Comparison of ENCODE assay signal across 9 cellular contexts in genomic region chr1:31626451-31627202, GRCh38. TPM values are rescaled to one million over a fixed set of nuclear protein-coding genes. Genes with fewer than 3 reads are reported as not detected.
DNase-seq lines count a peak whose midpoint lies in the region; ATAC-seq and TF ChIP-seq lines count a peak whose summit lies in the region.
"Had no signal": no experiment of that assay in that cellular context is flagged by ENCODE, and none has a peak within 500 bp of the region (broad histone marks: within the 10 kb centered on the region; RNA-seq: fewer than 3 reads in every experiment).

No MANE protein-coding gene starts in this region.

- WGBS in hepatocyte (ENCODE audit: low lambda C conversion rate, missing lambda C conversion rate): 71% methylated on average over 18 of the region's 18 CpGs
- 17% methylated on average over 16 of the region's 18 CpGs for WGBS in smooth muscle cell (ENCODE audit: low lambda C conversion rate)

- no peaks in the 10 kb centered on the region for H3K9me3 Mint-ChIP-seq in WTC11

- H3K27ac Mint-ChIP-seq in WTC11: no peak overlapping the region; the same call in 1 of the 2 replicates

- CTCF ChIA-PET in WTC11 (lab: Charles Lee): interaction anchor here (0.8 to 2.8 kb wide), 4 partner anchors 9 to 162 kb away, joined by 3 to 14 read pairs (median 4); partner anchors contain the start of gene HCRTR1
- CTCF ChIA-PET in PC-9 (lab: Charles Lee): no interaction called here

- H4K20me1 ChIP-seq in hepatocyte (ENCODE audit: insufficient read depth, poor library complexity, severe bottlenecking) (no peaks in the 10 kb centered on the region), smooth muscle cell (ENCODE audit: low read depth) (peaks cover 12% of the 10 kb centered on the region), PC-9 (ENCODE audit: insufficient read depth) (no peaks in the 10 kb centered on the region)

- H3K4me3 Mint-ChIP-seq in WTC11: no peak overlapping the region

- H3K4me3 ChIP-seq in H7 (ENCODE audit: insufficient read depth, low read depth, low read length): no peak overlapping the region
- H3K4me3 ChIP-seq in hepatocyte: no peak overlapping the region
- no peak overlapping the region for H3K4me3 ChIP-seq in smooth muscle cell
- H3K4me3 ChIP-seq in PC-9: no peak overlapping the region

- H3K4me2 ChIP-seq in hepatocyte (no peak overlapping the region), smooth muscle cell (peak overlapping the region; percentile 78), PC-9 (no peak overlapping the region)

- TF ChIP-seq CTCF in WTC11 (IDR thresholded peaks at IDR 0.05) (no peak), hepatocyte (IDR thresholded peaks at IDR 0.05; ENCODE audit: poor library complexity) (no peak), smooth muscle cell (IDR thresholded peaks at IDR 0.05; ENCODE audit: borderline replicate concordance, insufficient read depth, poor library complexity, severe bottlenecking) (no peak), PC-9 (conservative IDR thresholded peaks at IDR 0.05) (no peak)

- H3K27me3 ChIP-seq in H7 (ENCODE audit: control insufficient read depth, insufficient read depth, low read length) (no peaks in the 10 kb centered on the region), hepatocyte (no peaks in the 10 kb centered on the region), smooth muscle cell (ENCODE audit: low read depth) (no peaks in the 10 kb centered on the region), PC-9 (ENCODE audit: insufficient read depth, low read depth) (no peaks in the 10 kb centered on the region)

- POLR2A ChIA-PET in WTC11 (lab: Charles Lee): no interaction called here
- POLR2A ChIA-PET in PC-9 (lab: Charles Lee; ENCODE audit: unreplicated experiment): interaction anchor here (0.6 kb wide), 2 partner anchors 8 to 10 kb away, joined by 4 to 16 read pairs; no protein-coding TSS in a partner anchor

- peak; percentile 61 for DNase-seq in H7
- no peak for DNase-seq in WTC11 (ENCODE audit: low spot score)
- DNase-seq in hepatocyte (ENCODE audit: low spot score): peak; percentile 27
- peak; percentile 23 for DNase-seq in smooth muscle cell (lab: John Stamatoyannopoulos, UW; ENCODE audit: unreplicated experiment)
- no peak for DNase-seq in PC-9
- DNase-seq in foreskin melanocyte: no peak
- DNase-seq in NCI-H2171 treated with DMSO at 0.1 percent for 48 hours (lab: John Stamatoyannopoulos, UW): no peak
- DNase-seq in mesenteric fat pad (ENCODE audit: low spot score): no peak
- DNase-seq: NCI-H2171 had no signal

- H3F3A ChIP-seq in smooth muscle cell (ENCODE audit: low read depth): peaks cover 26% of the 10 kb centered on the region
- H3F3A ChIP-seq in PC-9 (ENCODE audit: insufficient read depth, low read depth): peaks cover 6% of the 10 kb centered on the region; the same call in 1 of the 2 replicates

- intact Hi-C loops in PC-9 (cut with micrococcal nuclease; ENCODE audit: unreplicated experiment): no loop called here

- peak overlapping the region; percentile 71 for H3K9ac ChIP-seq in smooth muscle cell (ENCODE audit: low read depth)

- H3K27me3 Mint-ChIP-seq in WTC11 (ENCODE audit: low read depth): no peaks in the 10 kb centered on the region

- H3K4me1 ChIP-seq in hepatocyte (ENCODE audit: insufficient read depth) (peaks cover 3% of the 10 kb centered on the region), smooth muscle cell (ENCODE audit: low read depth) (peaks cover 31% of the 10 kb centered on the region), PC-9 (replicated peaks; ENCODE audit: insufficient read depth) (no peaks in the 10 kb centered on the region)

- H3K79me2 ChIP-seq in hepatocyte (no peaks in the 10 kb centered on the region), smooth muscle cell (ENCODE audit: low read depth) (no peaks in the 10 kb centered on the region), PC-9 (ENCODE audit: low read depth) (no peaks in the 10 kb centered on the region)

- H3K9me3 ChIP-seq in hepatocyte (ENCODE audit: low read depth) (no peaks in the 10 kb centered on the region), smooth muscle cell (replicated peaks; ENCODE audit: low read depth) (no peaks in the 10 kb centered on the region), PC-9 (ENCODE audit: insufficient read depth, low read depth) (no peaks in the 10 kb centered on the region)

- H3K27ac ChIP-seq in hepatocyte (peak overlapping the region; percentile 5), smooth muscle cell (ENCODE audit: low read depth) (peak overlapping the region; percentile 93), PC-9 (no peak overlapping the region)

- H3K36me3 ChIP-seq in H7 (replicated peaks; ENCODE audit: control insufficient read depth, insufficient read depth, low read length) (peaks cover 6% of the 10 kb centered on the region), hepatocyte (replicated peaks; ENCODE audit: insufficient read depth, low read depth) (no peaks in the 10 kb centered on the region), smooth muscle cell (ENCODE audit: low read depth) (no peaks in the 10 kb centered on the region), PC-9 (ENCODE audit: low read depth) (peaks cover 28% of the 10 kb centered on the region)

- H3K36me3 Mint-ChIP-seq in WTC11: peaks cover 17% of the 10 kb centered on the region

- H3K4me1 Mint-ChIP-seq in WTC11: 0 out of 2 replicates have a peak, but pooled peaks cover 4% of the 10 kb centered on the region

- ATAC-seq in WTC11: peak; percentile 50

- BruUV-seq in PC-9 (replicated peaks; lab: Mats Ljungman, UMichigan): no TSS peak

- H3K9me2 ChIP-seq in hepatocyte (replicated peaks; ENCODE audit: insufficient read depth) (no peaks in the 10 kb centered on the region), PC-9 (ENCODE audit: insufficient read depth) (no peaks in the 10 kb centered on the region)

- H2AFZ ChIP-seq in hepatocyte (no peak overlapping the region), smooth muscle cell (ENCODE audit: low read depth) (no peak overlapping the region), PC-9 (no peak overlapping the region)

TF ChIP-seq in WTC11, 78 proteins besides CTCF, POLR2A, EP300 and RAD21 (continues in another document):
- TF ChIP-seq OVOL2 (CRISPR knock-in tag; IDR thresholded peaks at IDR 0.05; ENCODE audit: borderline replicate concordance) (no peak), USF1 (CRISPR knock-in tag; IDR thresholded peaks at IDR 0.05) (no peak), ZNF263 (CRISPR knock-in tag; IDR thresholded peaks at IDR 0.05; ENCODE audit: low read depth) (no peak), NFATC4 (CRISPR knock-in tag; IDR thresholded peaks at IDR 0.05) (no peak), SMAD4 (CRISPR knock-in tag; IDR thresholded peaks at IDR 0.05) (no peak), CREM (CRISPR knock-in tag; IDR thresholded peaks at IDR 0.05) (no peak), TEAD4 (CRISPR knock-in tag; IDR thresholded peaks at IDR 0.05) (no peak)
- TF ChIP-seq, protein P1, sequence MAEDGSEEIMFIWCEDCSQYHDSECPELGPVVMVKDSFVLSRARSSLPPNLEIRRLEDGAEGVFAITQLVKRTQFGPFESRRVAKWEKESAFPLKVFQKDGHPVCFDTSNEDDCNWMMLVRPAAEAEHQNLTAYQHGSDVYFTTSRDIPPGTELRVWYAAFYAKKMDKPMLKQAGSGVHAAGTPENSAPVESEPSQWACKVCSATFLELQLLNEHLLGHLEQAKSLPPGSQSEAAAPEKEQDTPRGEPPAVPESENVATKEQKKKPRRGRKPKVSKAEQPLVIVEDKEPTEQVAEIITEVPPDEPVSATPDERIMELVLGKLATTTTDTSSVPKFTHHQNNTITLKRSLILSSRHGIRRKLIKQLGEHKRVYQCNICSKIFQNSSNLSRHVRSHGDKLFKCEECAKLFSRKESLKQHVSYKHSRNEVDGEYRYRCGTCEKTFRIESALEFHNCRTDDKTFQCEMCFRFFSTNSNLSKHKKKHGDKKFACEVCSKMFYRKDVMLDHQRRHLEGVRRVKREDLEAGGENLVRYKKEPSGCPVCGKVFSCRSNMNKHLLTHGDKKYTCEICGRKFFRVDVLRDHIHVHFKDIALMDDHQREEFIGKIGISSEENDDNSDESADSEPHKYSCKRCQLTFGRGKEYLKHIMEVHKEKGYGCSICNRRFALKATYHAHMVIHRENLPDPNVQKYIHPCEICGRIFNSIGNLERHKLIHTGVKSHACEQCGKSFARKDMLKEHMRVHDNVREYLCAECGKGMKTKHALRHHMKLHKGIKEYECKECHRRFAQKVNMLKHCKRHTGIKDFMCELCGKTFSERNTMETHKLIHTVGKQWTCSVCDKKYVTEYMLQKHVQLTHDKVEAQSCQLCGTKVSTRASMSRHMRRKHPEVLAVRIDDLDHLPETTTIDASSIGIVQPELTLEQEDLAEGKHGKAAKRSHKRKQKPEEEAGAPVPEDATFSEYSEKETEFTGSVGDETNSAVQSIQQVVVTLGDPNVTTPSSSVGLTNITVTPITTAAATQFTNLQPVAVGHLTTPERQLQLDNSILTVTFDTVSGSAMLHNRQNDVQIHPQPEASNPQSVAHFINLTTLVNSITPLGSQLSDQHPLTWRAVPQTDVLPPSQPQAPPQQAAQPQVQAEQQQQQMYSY (CRISPR knock-in tag; IDR thresholded peaks at IDR 0.05): no peak

RNA-seq across cellular contexts. Expression of gene HCRTR1, which starts 9.1 kb away (rescaled TPM):
- not detected in 2 replicates for total RNA-seq in H7 (2014; rRNA removed; shearing (Covaris generic))
- 0.13 to 0.23 TPM (median 0.14 TPM) in 3 replicates for total RNA-seq in WTC11 (2021)
- total RNA-seq in hepatocyte: 0.28 TPM in 1 of 2 replicates, not detected in the other
- 0.68 TPM in 1 of 2 replicates, not detected in the other for polyA plus RNA-seq in hepatocyte
- total RNA-seq in smooth muscle cell: 2.0 TPM in 1 of 2 replicates, not detected in the other
- 0.19 TPM in 1 of 2 replicates, not detected in the other for polyA plus RNA-seq in smooth muscle cell
- total RNA-seq in PC-9 (2021): not detected in 2 replicates
- total RNA-seq in mesenteric fat pad: 0.39 TPM

RNA-seq across cellular contexts. Expression of gene PEF1, which starts 18.0 kb away (rescaled TPM):
- total RNA-seq in H7 (2014; rRNA removed; shearing (Covaris generic)): 95.7 and 129 TPM in 2 replicates
- 33.7 to 37.0 TPM (median 35.5 TPM) in 3 replicates for total RNA-seq in WTC11 (2021)
- 70.7 and 85.9 TPM in 2 replicates for total RNA-seq in hepatocyte
- polyA plus RNA-seq in hepatocyte: 85.5 and 89.0 TPM in 2 replicates
- 61.4 and 89.3 TPM in 2 replicates for total RNA-seq in smooth muscle cell
- 77.1 and 85.8 TPM in 2 replicates for polyA plus RNA-seq in smooth muscle cell
- 40.3 and 44.5 TPM in 2 replicates for total RNA-seq in PC-9 (2021)
- 47.9 TPM for total RNA-seq in mesenteric fat pad

RNA-seq across cellular contexts. Expression of gene TINAGL1, which starts 50.3 kb away (rescaled TPM):
- total RNA-seq in H7 (2014; rRNA removed; shearing (Covaris generic)): 11.5 and 14.2 TPM in 2 replicates
- total RNA-seq in WTC11 (2021) (7.2 to 8.4 TPM (median 8.4 TPM) in 3 replicates), hepatocyte (46.2 and 58.3 TPM in 2 replicates), smooth muscle cell (142 and 148 TPM in 2 replicates), PC-9 (2021) (162 and 191 TPM in 2 replicates), mesenteric fat pad (154 TPM)
- polyA plus RNA-seq in hepatocyte (64.4 and 69.4 TPM in 2 replicates), smooth muscle cell (40.9 and 219 TPM in 2 replicates)

Comparison
In these comparisons a context has a peak if more than half of its experiments do, and no peak if none do; other contexts are left out.
1. DNase-seq: peak in H7 (single experiment), hepatocyte (single experiment) and smooth muscle cell (single experiment); none in WTC11 (single experiment), PC-9 (0 of 2), foreskin melanocyte (single experiment), NCI-H2171 treated with DMSO at 0.1 percent for 48 hours (single experiment) and mesenteric fat pad (single experiment).